Comparison of ENCODE assay signal across 28 cellular contexts in the genomic region with DNA sequence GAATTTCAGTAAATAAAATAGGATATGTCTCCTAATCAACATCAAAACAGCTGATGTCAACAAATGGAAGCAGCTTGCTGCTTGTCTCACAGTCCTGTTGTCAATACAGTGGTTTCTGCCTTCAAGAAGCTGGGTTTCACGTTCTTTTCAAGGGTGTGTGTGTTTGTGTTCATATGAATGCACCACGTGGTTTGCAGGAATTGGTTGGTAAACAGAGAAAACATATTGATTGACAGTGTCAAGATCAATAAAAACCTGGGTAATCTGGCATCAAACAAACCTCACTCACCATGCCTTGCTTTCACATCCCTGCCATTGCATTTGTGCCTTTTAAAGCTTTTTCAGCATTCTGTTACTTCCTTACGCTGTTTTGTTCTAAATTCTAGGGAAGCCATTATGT.
DNase-seq lines count a peak whose midpoint lies in the region; ATAC-seq, FAIRE-seq and TF ChIP-seq lines count a peak whose summit lies in the region.
"Had no signal": no experiment of that assay in that cellular context is flagged by ENCODE, and none has a peak within 500 bp of the region (broad histone marks: within the 10 kb centered on the region; RNA-seq: fewer than 3 reads in every experiment).

No MANE protein-coding gene starts in this region.

- in situ Hi-C loops in HepG2 (cut with HindIII; ENCODE audit: extremely low pct_ligation_motif_present, low pct_unique_long_range_greater_than_20kb) = no loop called here

- no peaks in the 10 kb centered on the region for H3K79me2 ChIP-seq in HepG2 (ENCODE audit: insufficient read depth, low read length)

- no peak for TF ChIP-seq EP300 in HepG2 (IDR thresholded peaks at IDR 0.05; ENCODE audit: low read depth in 2 of 2, low read length in 2 of 2)
- no peak for TF ChIP-seq EP300 in HepG2 (CRISPR knock-in tag; IDR thresholded peaks at IDR 0.05; ENCODE audit: borderline replicate concordance)

- no TSS peak for BruUV-seq in HepG2 (replicated peaks; lab: Mats Ljungman, UMichigan)

- POLR2A ChIA-PET in HepG2 (lab: Yijun Ruan, JAX) = no interaction called here

- no peaks in the 10 kb centered on the region for H3K4me1 ChIP-seq in HepG2 (ENCODE audit: insufficient read depth, low read length)
- H3K4me1 ChIP-seq in right atrium auricular region = no peaks in the 10 kb centered on the region
- H3K4me1 ChIP-seq: BE2C had no signal

- intact Hi-C loops in HepG2 (cut with micrococcal nuclease; ENCODE audit: unreplicated experiment) = no loop called here
- intact Hi-C loops in left colon (cut with DNase I, micrococcal nuclease) = no loop called here

- FAIRE-seq in HepG2 (lab: Jason Lieb, UNC) = no peak
- FAIRE-seq: A204.1, GM12878, GM12892, GM18507 had no signal

- CTCF ChIA-PET in HepG2 (lab: Yijun Ruan, JAX; ENCODE audit: low intra/inter-chr PET ratio, low total read pairs) = no interaction called here

- H3K4me2 ChIP-seq in HepG2 (ENCODE audit: low read depth, low read length) = no peak overlapping the region
- H3K4me2 ChIP-seq: BLaER1 had no signal

- WGBS in HepG2 (ENCODE audit: low lambda C conversion rate) = under 1% methylated on average over 3 of the region's 3 CpGs

- H3K4me3 Mint-ChIP-seq in glutamatergic neuron (ENCODE audit: unreplicated experiment) = peak overlapping the region; percentile 71
- H3K4me3 Mint-ChIP-seq: CD14-positive monocyte; CD4-positive, alpha-beta memory T cell; CD4-positive, CD25-positive, alpha-beta regulatory T cell; CD8-positive, alpha-beta memory T cell had no signal

- H3K27me3 ChIP-seq in HepG2 (ENCODE audit: control insufficient read depth in 1 of 2, insufficient read depth in 2 of 2, low read length in 2 of 2) = no peaks in the 10 kb centered on the region
- H3K27me3 ChIP-seq in right atrium auricular region = no peaks in the 10 kb centered on the region
- H3K27me3 ChIP-seq: BE2C, BLaER1 had no signal

- ATAC-seq in HepG2 (no peak), left colon (no peak)
- ATAC-seq: GM12878 had no signal

- DNase-seq in glutamatergic neuron (no peak), HepG2 (ENCODE audit: low spot score) (no peak), mucosa of gallbladder (ENCODE audit: low spot score) (peak; percentile 52), retina (peak; percentile 16), left colon (no peak), iPS-NIHi11 (ENCODE audit: low spot score) (no peak), right atrium auricular region (ENCODE audit: low spot score) (no peak), OCI-M1 (lab: John Stamatoyannopoulos, UW) (no peak)
- DNase-seq: 8988T; ACHN; BE2C; C1 segment of cervical spinal cord; CD4-positive, alpha-beta memory T cell; CD4-positive, CD25-positive, alpha-beta regulatory T cell; CD8-positive, alpha-beta memory T cell; COR-L47; DMS 273 treated with DMSO at 0.1 percent for 48 hours; DMS153; DMS79; DND-41; EL; GDM1 had no signal

- H3K36me3 Mint-ChIP-seq in glutamatergic neuron (ENCODE audit: unreplicated experiment) = no peaks in the 10 kb centered on the region
- H3K36me3 Mint-ChIP-seq: CD14-positive monocyte; CD4-positive, alpha-beta memory T cell; CD4-positive, CD25-positive, alpha-beta regulatory T cell; CD8-positive, alpha-beta memory T cell had no signal

- TF ChIP-seq POLR2A in HepG2 (IDR thresholded peaks at IDR 0.05; ENCODE audit: insufficient read depth in 1 of 2, low read depth in 2 of 2, low read length in 2 of 2) = no peak

- H3K9me3 Mint-ChIP-seq in glutamatergic neuron (ENCODE audit: unreplicated experiment) = peaks cover 6% of the 10 kb centered on the region
- H3K9me3 Mint-ChIP-seq: CD14-positive monocyte had no signal

- no peaks in the 10 kb centered on the region for H3K36me3 ChIP-seq in HepG2 (replicated peaks in 1 of 2; ENCODE audit: control insufficient read depth in 1 of 2, insufficient read depth in 2 of 2, low read length in 2 of 2)
- no peaks in the 10 kb centered on the region for H3K36me3 ChIP-seq in right atrium auricular region
- H3K36me3 ChIP-seq: BE2C, BLaER1 had no signal

- no peak overlapping the region for H3K9ac ChIP-seq in HepG2 (ENCODE audit: insufficient read depth, low read depth, low read length)
- H3K9ac ChIP-seq: BLaER1 had no signal

- TF ChIP-seq CTCF in glutamatergic neuron (IDR thresholded peaks at IDR 0.05; ENCODE audit: partially characterized antibody, unreplicated experiment) (no peak), HepG2 (CRISPR knock-in tag; IDR thresholded peaks at IDR 0.05) (no peak), right atrium auricular region (IDR thresholded peaks at IDR 0.05) (no peak)

- H3K27ac Mint-ChIP-seq in glutamatergic neuron (ENCODE audit: unreplicated experiment) = peak overlapping the region; percentile 100
- H3K27ac Mint-ChIP-seq: CD14-positive monocyte; CD4-positive, alpha-beta memory T cell; CD4-positive, CD25-positive, alpha-beta regulatory T cell; CD8-positive, alpha-beta memory T cell had no signal

- H3K4me3 ChIP-seq in HepG2 (replicated peaks in 1 of 3; ENCODE audit: insufficient read depth in 1 of 3, low read depth in 2 of 3, low read length in 3 of 3) (no peak overlapping the region), right atrium auricular region (no peak overlapping the region)
- H3K4me3 ChIP-seq: BLaER1, GM12878 had no signal

- no peaks in the 10 kb centered on the region for H4K20me1 ChIP-seq in HepG2 (ENCODE audit: insufficient read depth, low read length)
- H4K20me1 ChIP-seq: BLaER1 had no signal

- no peak overlapping the region for H2AFZ ChIP-seq in HepG2 (ENCODE audit: low read length)

- TF ChIP-seq RAD21 in HepG2 (CRISPR knock-in tag; IDR thresholded peaks at IDR 0.05) = no peak

- no peak overlapping the region for H3K27ac ChIP-seq in HepG2 (ENCODE audit: extremely low read length, insufficient read depth, low read length)
- no peak overlapping the region for H3K27ac ChIP-seq in right atrium auricular region
- H3K27ac ChIP-seq: BLaER1 had no signal

- peaks cover 32% of the 10 kb centered on the region for H3K4me1 Mint-ChIP-seq in glutamatergic neuron (ENCODE audit: low read depth, unreplicated experiment)
- H3K4me1 Mint-ChIP-seq: CD14-positive monocyte; CD4-positive, alpha-beta memory T cell; CD4-positive, CD25-positive, alpha-beta regulatory T cell; CD8-positive, alpha-beta memory T cell had no signal

- H3K27me3 Mint-ChIP-seq in glutamatergic neuron (ENCODE audit: unreplicated experiment) = peaks cover 4% of the 10 kb centered on the region
- H3K27me3 Mint-ChIP-seq: CD4-positive, alpha-beta memory T cell; CD4-positive, CD25-positive, alpha-beta regulatory T cell had no signal

- H3K9me3 ChIP-seq in HepG2 (ENCODE audit: low read length) = peaks cover 71% of the 10 kb centered on the region
- H3K9me3 ChIP-seq in right atrium auricular region = no peaks in the 10 kb centered on the region
- H3K9me3 ChIP-seq: BE2C, BLaER1 had no signal

TF ChIP-seq in HepG2, 621 proteins besides CTCF, POLR2A, EP300 and RAD21:
- TF ChIP-seq, protein P1, sequence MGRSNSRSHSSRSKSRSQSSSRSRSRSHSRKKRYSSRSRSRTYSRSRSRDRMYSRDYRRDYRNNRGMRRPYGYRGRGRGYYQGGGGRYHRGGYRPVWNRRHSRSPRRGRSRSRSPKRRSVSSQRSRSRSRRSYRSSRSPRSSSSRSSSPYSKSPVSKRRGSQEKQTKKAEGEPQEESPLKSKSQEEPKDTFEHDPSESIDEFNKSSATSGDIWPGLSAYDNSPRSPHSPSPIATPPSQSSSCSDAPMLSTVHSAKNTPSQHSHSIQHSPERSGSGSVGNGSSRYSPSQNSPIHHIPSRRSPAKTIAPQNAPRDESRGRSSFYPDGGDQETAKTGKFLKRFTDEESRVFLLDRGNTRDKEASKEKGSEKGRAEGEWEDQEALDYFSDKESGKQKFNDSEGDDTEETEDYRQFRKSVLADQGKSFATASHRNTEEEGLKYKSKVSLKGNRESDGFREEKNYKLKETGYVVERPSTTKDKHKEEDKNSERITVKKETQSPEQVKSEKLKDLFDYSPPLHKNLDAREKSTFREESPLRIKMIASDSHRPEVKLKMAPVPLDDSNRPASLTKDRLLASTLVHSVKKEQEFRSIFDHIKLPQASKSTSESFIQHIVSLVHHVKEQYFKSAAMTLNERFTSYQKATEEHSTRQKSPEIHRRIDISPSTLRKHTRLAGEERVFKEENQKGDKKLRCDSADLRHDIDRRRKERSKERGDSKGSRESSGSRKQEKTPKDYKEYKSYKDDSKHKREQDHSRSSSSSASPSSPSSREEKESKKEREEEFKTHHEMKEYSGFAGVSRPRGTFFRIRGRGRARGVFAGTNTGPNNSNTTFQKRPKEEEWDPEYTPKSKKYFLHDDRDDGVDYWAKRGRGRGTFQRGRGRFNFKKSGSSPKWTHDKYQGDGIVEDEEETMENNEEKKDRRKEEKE (IDR thresholded peaks at IDR 0.05) = no peak
- peak; percentile 53; the same call in 1 of the 2 replicates for TF ChIP-seq KAT2B (IDR thresholded peaks at IDR 0.05; ENCODE audit: borderline replicate concordance, low read depth, low read length)
- TF ChIP-seq ZNF768 (CRISPR knock-in tag; IDR thresholded peaks at IDR 0.05) = no peak

Comparison
In these comparisons a context has a peak if more than half of its experiments do, and no peak if none do; other contexts are left out.
1. DNase-seq: peak in mucosa of gallbladder (single experiment) and retina (single experiment); none in glutamatergic neuron (single experiment), HepG2 (single experiment), left colon (0 of 2), iPS-NIHi11 (single experiment), right atrium auricular region (single experiment) and OCI-M1 (single experiment).